ENCODE assay signal across 9 cellular contexts in the genomic region with DNA sequence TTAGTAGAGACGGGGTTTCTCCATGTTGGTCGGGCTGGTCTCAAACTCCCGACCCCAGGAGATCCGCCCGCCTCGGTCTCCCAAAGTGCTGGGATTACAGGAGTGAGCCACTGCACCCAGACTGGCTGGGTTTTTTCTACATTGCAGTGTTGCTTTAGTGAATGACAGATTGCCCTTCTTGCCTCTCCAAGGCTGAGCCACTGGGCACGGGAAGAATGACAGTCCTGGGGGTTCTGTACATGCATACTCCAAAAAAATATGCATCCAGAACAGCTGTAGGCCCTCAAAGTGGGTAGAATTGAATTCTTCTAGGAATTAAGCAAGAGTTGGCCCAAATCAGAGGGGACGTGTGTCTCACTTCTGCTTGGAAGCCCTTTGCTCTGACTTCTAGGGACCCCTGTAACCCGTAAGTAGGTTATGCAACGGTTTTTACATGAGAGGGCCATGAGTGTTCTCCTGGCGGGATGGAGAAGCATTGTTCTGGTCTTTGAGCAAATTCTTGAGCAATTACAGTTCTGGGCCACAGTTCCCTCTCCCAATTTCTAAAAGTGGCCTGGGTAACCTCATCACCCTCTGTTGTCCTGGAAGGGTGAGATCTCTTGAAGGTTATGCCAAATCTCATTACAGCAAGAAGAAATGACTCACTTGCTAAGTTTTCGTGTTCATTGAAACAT. TPM values are rescaled to one million over a fixed set of nuclear protein-coding genes. Genes with fewer than 3 reads are reported as not detected.
DNase-seq lines count a peak whose midpoint lies in the region; ATAC-seq and TF ChIP-seq lines count a peak whose summit lies in the region.
"Had no signal": no experiment of that assay in that cellular context is flagged by ENCODE, and none has a peak within 500 bp of the region (broad histone marks: within the 10 kb centered on the region; RNA-seq: fewer than 3 reads in every experiment).

No MANE protein-coding gene starts in this region.

- H3K27ac Mint-ChIP-seq in CD8-positive, alpha-beta memory T cell, result peak overlapping the region in 7 of 8 donors; percentile 28 to 90 (median 84)

- H3K27me3 Mint-ChIP-seq in CD8-positive, alpha-beta memory T cell, result no peaks in the 10 kb centered on the region

- TF ChIP-seq POLR2A in Peyer's patch (IDR thresholded peaks at IDR 0.05), result no peak

- H3K4me3 ChIP-seq in CD8-positive, alpha-beta memory T cell (ENCODE audit: low read length), result no peak overlapping the region
- peak overlapping the region in 3 of 4 donors; percentile 67 to 89 (median 88) for H3K4me3 ChIP-seq in Peyer's patch
- H3K4me3 ChIP-seq in osteoblast (ENCODE audit: insufficient read depth, low read length), result peak overlapping the region; percentile 91

- CTCF ChIA-PET in CD8-positive, alpha-beta memory T cell (lab: Charles Lee), result no interaction called here

- POLR2A ChIA-PET in CD8-positive, alpha-beta memory T cell (lab: Charles Lee), result no interaction called here

- ATAC-seq in HG02970 (IDR thresholded peaks at IDR 0.05; ENCODE audit: low FRiP score, unreplicated experiment), result no peak

- peak overlapping the region; percentile 38 for H3K27ac ChIP-seq in CD8-positive, alpha-beta memory T cell (ENCODE audit: low read depth, low read length)
- H3K27ac ChIP-seq in Peyer's patch, result peak overlapping the region; percentile 91 to 95 (median 92)
- H3K27ac ChIP-seq in epithelial cell of prostate, result peak overlapping the region; percentile 99
- peak overlapping the region; percentile 98 for H3K27ac ChIP-seq in osteoblast (ENCODE audit: low read depth, low read length)

- H3K4me2 ChIP-seq in osteoblast (ENCODE audit: insufficient read depth, low read length), result peak overlapping the region; percentile 95

- no peaks in the 10 kb centered on the region for H3K27me3 ChIP-seq in CD8-positive, alpha-beta memory T cell (ENCODE audit: insufficient read depth, low read length, poor library complexity, severe bottlenecking)
- H3K27me3 ChIP-seq in Peyer's patch (no peaks in the 10 kb centered on the region), osteoblast (ENCODE audit: insufficient read depth, low read length) (no peaks in the 10 kb centered on the region)

- H3K9me3 ChIP-seq in CD8-positive, alpha-beta memory T cell (ENCODE audit: low read length), result no peaks in the 10 kb centered on the region
- no peaks in the 10 kb centered on the region for H3K9me3 ChIP-seq in Peyer's patch
- H3K9me3 ChIP-seq in osteoblast (ENCODE audit: low read depth, low read length), result no peaks in the 10 kb centered on the region

- no peak overlapping the region for H2AFZ ChIP-seq in osteoblast (ENCODE audit: low read length)

- TF ChIP-seq CTCF in Peyer's patch (IDR thresholded peaks at IDR 0.05) (peak in 1 of 6 experiments; percentile 3), osteoblast (IDR thresholded peaks at IDR 0.05; ENCODE audit: extremely low read depth, low read depth, low read length) (no peak)

- H3K9me3 Mint-ChIP-seq in CD8-positive, alpha-beta memory T cell, result no peaks in the 10 kb centered on the region

- DNase-seq in CD8-positive, alpha-beta memory T cell, result no peak
- no peak for DNase-seq in Peyer's patch
- DNase-seq in epithelial cell of prostate (ENCODE audit: low read depth, low spot score), result no peak
- DNase-seq in osteoblast (ENCODE audit: insufficient read length, low spot score, missing footprints), result peak; percentile 92
- no peak for DNase-seq in activated CD4-positive, alpha-beta T cell treated with anti-CD3 and anti-CD28 coated beads for 48 hours
- DNase-seq in DMS53 (lab: John Stamatoyannopoulos, UW), result no peak
- DNase-seq in cerebellum (ENCODE audit: low spot score), result no peak
- DNase-seq: activated gamma-delta T cell had no signal

- H3K36me3 ChIP-seq in CD8-positive, alpha-beta memory T cell (ENCODE audit: insufficient read depth, low read length), result no peaks in the 10 kb centered on the region
- H3K36me3 ChIP-seq in Peyer's patch, result peaks cover 0 to 4% (median 0%) of the 10 kb centered on the region in 3 donors
- peaks cover 21% of the 10 kb centered on the region for H3K36me3 ChIP-seq in osteoblast (ENCODE audit: insufficient read depth, low read length)

- H3K4me1 Mint-ChIP-seq in CD8-positive, alpha-beta memory T cell, result peaks cover 67 to 84% (median 83%) of the 10 kb centered on the region in 3 donors

- peak overlapping the region in 6 of 7 donors; percentile 34 to 98 (median 94) for H3K4me3 Mint-ChIP-seq in CD8-positive, alpha-beta memory T cell

- peaks cover 86% of the 10 kb centered on the region for H3K79me2 ChIP-seq in osteoblast (ENCODE audit: insufficient read depth, low read length)

- peaks cover 49% of the 10 kb centered on the region for H4K20me1 ChIP-seq in osteoblast (ENCODE audit: insufficient read depth, low read length)

- peaks cover 0 to 20% (median 0%) of the 10 kb centered on the region in 3 donors for H3K36me3 Mint-ChIP-seq in CD8-positive, alpha-beta memory T cell

- peaks cover 46% of the 10 kb centered on the region for H3K4me1 ChIP-seq in CD8-positive, alpha-beta memory T cell (ENCODE audit: insufficient read depth, low read length)
- H3K4me1 ChIP-seq in Peyer's patch (peaks cover 5 to 71% (median 13%) of the 10 kb centered on the region in 4 donors), osteoblast (ENCODE audit: insufficient read depth, low read length) (peaks cover 64% of the 10 kb centered on the region)

RNA-seq across cellular contexts. Expression of gene ACTN4, which starts 3.6 kb away (rescaled TPM):
- total RNA-seq in CD8-positive, alpha-beta memory T cell, result 100 to 1,000 TPM; 295 to 314 TPM
- 31.9 TPM for polyA plus RNA-seq in CD8-positive, alpha-beta memory T cell
- total RNA-seq in Peyer's patch (1,000 to 10,000 TPM in 1 of 4 donors, 100 to 1,000 TPM in 3; 360 to 1,049 (median 814) TPM), osteoblast (204 and 229 TPM in 2 replicates), cerebellum (71.8 TPM)

RNA-seq across cellular contexts. Expression of gene EIF3K, which starts 32.1 kb away (rescaled TPM):
- 100 to 1,000 TPM; 275 to 282 TPM for total RNA-seq in CD8-positive, alpha-beta memory T cell
- polyA plus RNA-seq in CD8-positive, alpha-beta memory T cell, result 401 TPM
- total RNA-seq in Peyer's patch, result 100 to 1,000 TPM; 314 to 442 (median 369) TPM
- total RNA-seq in osteoblast, result 210 and 317 TPM in 2 replicates
- total RNA-seq in cerebellum, result 98.1 TPM

RNA-seq across cellular contexts. Expression of gene MAP4K1, which starts 33.3 kb away (rescaled TPM):
- 100 to 1,000 TPM; 161 to 162 TPM for total RNA-seq in CD8-positive, alpha-beta memory T cell
- polyA plus RNA-seq in CD8-positive, alpha-beta memory T cell, result 178 TPM
- total RNA-seq in Peyer's patch (100 to 1,000 TPM in 1 of 4 donors, 10 to 100 TPM in 1, 1 to 10 TPM in 2; 7.0 to 116 (median 10.4) TPM), osteoblast (under 0.01 and 0.72 TPM in 2 replicates), cerebellum (0.27 TPM)

Comparison
In these comparisons a context has a peak if more than half of its experiments do, and no peak if none do; other contexts are left out.
1. H3K27ac ChIP-seq: peak in every context shown above with its lines; median percentile 99 in epithelial cell of prostate; 98 in osteoblast; 92 in Peyer's patch; 38 in CD8-positive, alpha-beta memory T cell.